10 cellular contexts compared by ENCODE assay signal in the genomic region with DNA sequence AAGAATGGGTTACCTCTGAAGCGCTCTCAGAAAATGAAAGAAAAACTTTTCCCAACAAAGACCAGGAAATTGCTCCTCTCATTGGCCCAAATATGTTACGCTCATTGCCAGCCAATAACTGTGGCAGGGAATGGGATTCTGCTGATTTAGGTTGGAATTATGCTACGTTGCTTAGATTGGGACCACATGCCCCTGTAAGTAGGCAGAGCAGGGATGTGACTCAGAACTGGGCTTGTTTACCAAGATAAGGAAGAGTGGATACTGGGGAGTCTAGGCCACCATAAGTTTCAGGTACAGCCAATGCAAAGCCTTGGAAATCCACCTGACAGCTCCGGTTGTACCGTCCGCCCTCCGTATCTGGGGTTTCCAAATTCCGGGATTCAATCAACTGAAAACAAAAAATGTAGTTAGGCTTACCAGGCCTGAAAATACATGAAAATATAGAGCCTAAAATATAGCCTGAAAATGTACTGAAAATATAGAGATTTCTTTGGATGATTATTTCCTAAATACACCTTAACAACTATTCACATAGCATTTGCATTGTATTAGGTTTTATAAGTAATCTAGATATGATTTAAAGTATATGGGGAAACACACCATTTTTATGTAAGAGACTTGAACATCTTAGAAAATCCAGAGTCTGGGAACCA. TPM values are rescaled to one million over a fixed set of nuclear protein-coding genes. Genes with fewer than 3 reads are reported as not detected.
A peak's percentile ranks its signal among the peaks of the same experiment; 100 is the strongest.
DNase-seq lines count a peak whose midpoint lies in the region; ATAC-seq, FAIRE-seq and TF ChIP-seq lines count a peak whose summit lies in the region.
"Had no signal": no experiment of that assay in that cellular context is flagged by ENCODE, and none has a peak within 500 bp of the region (broad histone marks: within the 10 kb centered on the region; RNA-seq: fewer than 3 reads in every experiment).

No MANE protein-coding gene starts in this region.

- H3K27ac ChIP-seq in ascending aorta (peak overlapping the region; percentile 97 to 98), lower lobe of right lung (no peak overlapping the region)

- ATAC-seq in activated T-cell treated with anti-CD3 and anti-CD28 coated beads, Interleukin-2, amount 50 U/mL, for 72 hours (replicated peaks in 1 of 2), result no peak
- ATAC-seq in lower lobe of right lung (no peak), HG03039 (IDR thresholded peaks at IDR 0.05; ENCODE audit: unreplicated experiment) (no peak)

- H3K9me3 ChIP-seq in ascending aorta, result no peaks in the 10 kb centered on the region
- no peaks in the 10 kb centered on the region for H3K9me3 ChIP-seq in lower lobe of right lung

- peaks cover 3 to 9% of the 10 kb centered on the region in 2 donors for H3K36me3 Mint-ChIP-seq in activated T-cell treated with anti-CD3 and anti-CD28 coated beads, Interleukin-2, amount 50 U/mL, for 72 hours (ENCODE audit: insufficient read depth in 2 of 2)
- peaks cover 18% of the 10 kb centered on the region for H3K36me3 Mint-ChIP-seq in type B pancreatic cell

- no peak for FAIRE-seq in urothelium cell line (lab: Jason Lieb, UNC)

- H3K27me3 Mint-ChIP-seq in activated T-cell treated with anti-CD3 and anti-CD28 coated beads, Interleukin-2, amount 50 U/mL, for 72 hours (ENCODE audit: low read depth), result no peaks in the 10 kb centered on the region
- H3K27me3 Mint-ChIP-seq in type B pancreatic cell, result no peaks in the 10 kb centered on the region

- H3K27ac Mint-ChIP-seq in activated T-cell treated with anti-CD3 and anti-CD28 coated beads, Interleukin-2, amount 50 U/mL, for 72 hours, result no peak overlapping the region
- H3K27ac Mint-ChIP-seq in type B pancreatic cell, result peak overlapping the region; percentile 64

- H3K4me3 ChIP-seq in ascending aorta, result peak overlapping the region; percentile 87 to 97
- H3K4me3 ChIP-seq in lower lobe of right lung, result peak overlapping the region; percentile 85

- peak overlapping the region; percentile 85 to 88 for H3K4me3 Mint-ChIP-seq in activated T-cell treated with anti-CD3 and anti-CD28 coated beads, Interleukin-2, amount 50 U/mL, for 72 hours
- H3K4me3 Mint-ChIP-seq in type B pancreatic cell, result peak overlapping the region; percentile 84

- H3K9me3 Mint-ChIP-seq in activated T-cell treated with anti-CD3 and anti-CD28 coated beads, Interleukin-2, amount 50 U/mL, for 72 hours, result peaks cover 0 to 1% of the 10 kb centered on the region in 2 donors
- peaks cover 5% of the 10 kb centered on the region for H3K9me3 Mint-ChIP-seq in type B pancreatic cell

- TF ChIP-seq CTCF in ascending aorta (IDR thresholded peaks at IDR 0.05) (no peak), lower lobe of right lung (IDR thresholded peaks at IDR 0.05) (no peak), type B pancreatic cell (conservative IDR thresholded peaks at IDR 0.05) (no peak)

- H3K27me3 ChIP-seq in ascending aorta, result no peaks in the 10 kb centered on the region
- H3K27me3 ChIP-seq in lower lobe of right lung (ENCODE audit: low read depth), result no peaks in the 10 kb centered on the region

- intact Hi-C loops in ascending aorta (cut with DNase I) (loop anchor here (5.0 to 10.0 kb wide), 6 partner anchors 85 to 778 kb away; partner anchors contain the start of gene RFX7), lower lobe of right lung (cut with DNase I) (no loop called here)

- H3K36me3 ChIP-seq in ascending aorta (no peaks in the 10 kb centered on the region), lower lobe of right lung (no peaks in the 10 kb centered on the region)

- H3K4me1 ChIP-seq in ascending aorta (peaks cover 0 to 33% of the 10 kb centered on the region in 2 donors), lower lobe of right lung (peaks cover 35% of the 10 kb centered on the region)

- peaks cover 36% of the 10 kb centered on the region for H3K4me1 Mint-ChIP-seq in activated T-cell treated with anti-CD3 and anti-CD28 coated beads, Interleukin-2, amount 50 U/mL, for 72 hours (ENCODE audit: low read depth)
- peaks cover 11% of the 10 kb centered on the region for H3K4me1 Mint-ChIP-seq in type B pancreatic cell (ENCODE audit: unreplicated experiment)

- no peak for DNase-seq in activated T-cell treated with anti-CD3 and anti-CD28 coated beads, Interleukin-2, amount 50 U/mL, for 72 hours
- DNase-seq in activated T-cell treated with anti-CD3 and anti-CD28 coated beads, Interleukin-2, amount 50 U/mL, for 1 hour, result no peak
- DNase-seq in ascending aorta (ENCODE audit: low spot score in 2 of 2) (no peak), lower lobe of right lung (no peak), type B pancreatic cell (ENCODE audit: extremely low spot score, unreplicated experiment) (no peak), urothelium cell line (ENCODE audit: low spot score) (no peak)
- DNase-seq in activated naive CD4-positive, alpha-beta T cell treated with Interleukin-2 at 50 U/mL for 16 hours, result no peak
- DNase-seq: NCI-H1436; stimulated activated CD4-positive, alpha-beta T cell treated with anti-CD3 and anti-CD28 coated beads, Interleukin-4, amount 100 ng/mL, for 1 hour had no signal

RNA-seq across cellular contexts. Expression of gene TCF12, which starts 1.5 kb away (rescaled TPM):
- total RNA-seq in activated T-cell treated with anti-CD3 and anti-CD28 coated beads, Interleukin-2, amount 50 U/mL, for 72 hours, result 100 to 1,000 TPM in 1 of 2 donors, 10 to 100 TPM in 1; 93.0 to 108 TPM
- total RNA-seq in ascending aorta, result 144 TPM
- total RNA-seq in lower lobe of right lung, result 93.0 TPM
- total RNA-seq in type B pancreatic cell (ENCODE audit: low replicate concordance), result 74.9 and 153 TPM in 2 replicates
